14 cellular contexts compared by ENCODE assay signal in the genomic region with DNA sequence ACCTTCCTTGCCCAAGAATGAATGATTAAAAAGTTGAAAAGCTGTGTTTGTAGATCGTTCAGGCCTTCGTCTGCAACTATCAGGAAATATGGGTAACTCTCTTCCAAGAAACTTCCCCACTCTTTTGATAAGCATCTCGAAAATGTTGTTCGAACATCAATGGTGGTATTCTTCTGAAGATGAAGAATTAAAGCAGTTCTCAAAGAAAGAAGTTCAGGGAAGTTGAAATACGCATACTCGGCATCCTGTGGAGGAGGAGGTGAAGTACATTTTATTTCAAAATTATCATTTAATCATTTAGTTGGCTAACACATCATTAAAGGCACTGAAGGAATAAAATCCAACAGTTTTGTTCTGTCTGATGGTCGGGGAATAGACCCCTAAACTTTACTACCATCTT. TPM values are rescaled to one million over a fixed set of nuclear protein-coding genes. Genes with fewer than 3 reads are reported as not detected.
DNase-seq lines count a peak whose midpoint lies in the region; ATAC-seq and TF ChIP-seq lines count a peak whose summit lies in the region.
"Had no signal": no experiment of that assay in that cellular context is flagged by ENCODE, and none has a peak within 500 bp of the region (broad histone marks: within the 10 kb centered on the region; RNA-seq: fewer than 3 reads in every experiment).

No MANE protein-coding gene starts in this region.

- no peak overlapping the region for H3K9ac ChIP-seq in DND-41 (ENCODE audit: low read depth, low read length)
- H3K9ac ChIP-seq: KMS-11 had no signal

- H3K4me2 ChIP-seq in DND-41 (ENCODE audit: insufficient read depth, low read length), result peak overlapping the region; percentile 21; the same call in 1 of the 2 replicates
- H3K4me2 ChIP-seq: KMS-11 had no signal

- no peak overlapping the region for H3K4me3 ChIP-seq in DND-41 (ENCODE audit: low read depth in 1 of 2, low read length in 2 of 2)
- H3K4me3 ChIP-seq in naive thymus-derived CD4-positive, alpha-beta T cell (ENCODE audit: low read length), result no peak overlapping the region

- no peak for ATAC-seq in activated T-cell treated with anti-CD3 and anti-CD28 coated beads, Interleukin-2, amount 50 U/mL, for 72 hours (replicated peaks in 1 of 2)
- ATAC-seq in DND-41 (ENCODE audit: insufficient read depth, low read depth), result peak; percentile 73
- no peak for ATAC-seq in activated CD8-positive, alpha-beta T cell treated with anti-CD3 and anti-CD28 coated beads, Interleukin-2, amount 10 ng/mL, durations not matched to agents 7 days and 5 days
- ATAC-seq in naive thymus-derived CD4-positive, alpha-beta T cell, result no peak

- H3K36me3 ChIP-seq in DND-41 (ENCODE audit: insufficient read depth, low read length), result peaks cover 30% of the 10 kb centered on the region; the same call in 1 of the 2 replicates
- peaks cover 5 to 23% (median 11%) of the 10 kb centered on the region in 3 experiments for H3K36me3 ChIP-seq in naive thymus-derived CD4-positive, alpha-beta T cell (ENCODE audit: control insufficient read depth in 2 of 3, insufficient read depth in 3 of 3, low read length in 3 of 3)
- H3K36me3 ChIP-seq: BE2C had no signal

- no peaks in the 10 kb centered on the region for H3K9me3 ChIP-seq in DND-41 (ENCODE audit: insufficient read depth, low read length, severe bottlenecking)
- no peaks in the 10 kb centered on the region for H3K9me3 ChIP-seq in naive thymus-derived CD4-positive, alpha-beta T cell (ENCODE audit: control insufficient read depth in 2 of 3, low read length in 3 of 3)
- H3K9me3 ChIP-seq: BE2C had no signal

- peaks cover 1 to 6% of the 10 kb centered on the region in 2 donors for H3K36me3 Mint-ChIP-seq in activated T-cell treated with anti-CD3 and anti-CD28 coated beads, Interleukin-2, amount 50 U/mL, for 72 hours (ENCODE audit: insufficient read depth in 2 of 2)
- H3K36me3 Mint-ChIP-seq in activated CD8-positive, alpha-beta T cell treated with anti-CD3 and anti-CD28 coated beads, Interleukin-2, amount 10 ng/mL, durations not matched to agents 7 days and 5 days (ENCODE audit: low read depth), result peaks cover 66% of the 10 kb centered on the region
- peaks cover 7 to 59% (median 44%) of the 10 kb centered on the region in 5 donors for H3K36me3 Mint-ChIP-seq in naive thymus-derived CD4-positive, alpha-beta T cell

- peak overlapping the region; percentile 12 for H3K27ac Mint-ChIP-seq in activated T-cell treated with anti-CD3 and anti-CD28 coated beads, Interleukin-2, amount 50 U/mL, for 72 hours
- peak overlapping the region; percentile 56 for H3K27ac Mint-ChIP-seq in activated CD8-positive, alpha-beta T cell treated with anti-CD3 and anti-CD28 coated beads, Interleukin-2, amount 10 ng/mL, durations not matched to agents 7 days and 5 days
- H3K27ac Mint-ChIP-seq in naive thymus-derived CD4-positive, alpha-beta T cell, result peak overlapping the region; percentile 48 to 84 (median 73)
- H3K27ac Mint-ChIP-seq: H9 had no signal

- no peak for TF ChIP-seq CTCF in DND-41 (IDR thresholded peaks at IDR 0.05; ENCODE audit: borderline replicate concordance, extremely low read depth, low read length, poor library complexity, severe bottlenecking)
- no peak for TF ChIP-seq CTCF in GM13976 (IDR thresholded peaks at IDR 0.05; ENCODE audit: borderline replicate concordance, control extremely low read depth, extremely low read depth, insufficient read depth, missing control alignments)

- no peaks in the 10 kb centered on the region for H3K9me3 Mint-ChIP-seq in activated T-cell treated with anti-CD3 and anti-CD28 coated beads, Interleukin-2, amount 50 U/mL, for 72 hours
- H3K9me3 Mint-ChIP-seq in activated CD8-positive, alpha-beta T cell treated with anti-CD3 and anti-CD28 coated beads, Interleukin-2, amount 10 ng/mL, durations not matched to agents 7 days and 5 days (ENCODE audit: insufficient read depth), result no peaks in the 10 kb centered on the region
- no peaks in the 10 kb centered on the region for H3K9me3 Mint-ChIP-seq in naive thymus-derived CD4-positive, alpha-beta T cell
- H3K9me3 Mint-ChIP-seq: H9 had no signal

- in situ Hi-C loops in GM13976 (cut with MboI; ENCODE audit: low sequenced_read_pairs, unreplicated experiment), result no loop called here

- peaks cover 13% of the 10 kb centered on the region for H3K4me1 Mint-ChIP-seq in activated T-cell treated with anti-CD3 and anti-CD28 coated beads, Interleukin-2, amount 50 U/mL, for 72 hours (ENCODE audit: low read depth)
- peaks cover 38% of the 10 kb centered on the region for H3K4me1 Mint-ChIP-seq in activated CD8-positive, alpha-beta T cell treated with anti-CD3 and anti-CD28 coated beads, Interleukin-2, amount 10 ng/mL, durations not matched to agents 7 days and 5 days (ENCODE audit: low read depth)
- peaks cover 15 to 51% (median 36%) of the 10 kb centered on the region in 7 donors for H3K4me1 Mint-ChIP-seq in naive thymus-derived CD4-positive, alpha-beta T cell
- H3K4me1 Mint-ChIP-seq: H9 had no signal

- POLR2A ChIA-PET in activated CD8-positive, alpha-beta T cell treated with anti-CD3 and anti-CD28 coated beads, Interleukin-2, amount 10 ng/mL, durations not matched to agents 7 days and 5 days (lab: Charles Lee), result no interaction called here
- POLR2A ChIA-PET in naive thymus-derived CD4-positive, alpha-beta T cell (lab: Charles Lee), result interaction anchor here (1.2 kb wide), 1 partner anchor 11 kb away, joined by 5 read pairs; no protein-coding TSS in a partner anchor

- no peaks in the 10 kb centered on the region for H3K27me3 Mint-ChIP-seq in activated T-cell treated with anti-CD3 and anti-CD28 coated beads, Interleukin-2, amount 50 U/mL, for 72 hours (ENCODE audit: low read depth)
- H3K27me3 Mint-ChIP-seq in activated CD8-positive, alpha-beta T cell treated with anti-CD3 and anti-CD28 coated beads, Interleukin-2, amount 10 ng/mL, durations not matched to agents 7 days and 5 days (ENCODE audit: low read depth), result no peaks in the 10 kb centered on the region
- no peaks in the 10 kb centered on the region for H3K27me3 Mint-ChIP-seq in naive thymus-derived CD4-positive, alpha-beta T cell

- H3K27me3 ChIP-seq in DND-41 (ENCODE audit: insufficient read depth, low read length, poor library complexity), result no peaks in the 10 kb centered on the region
- no peaks in the 10 kb centered on the region for H3K27me3 ChIP-seq in naive thymus-derived CD4-positive, alpha-beta T cell (ENCODE audit: control insufficient read depth in 2 of 2, insufficient read depth in 2 of 2, low read length in 2 of 2)
- H3K27me3 ChIP-seq: BE2C had no signal

- H3K4me3 Mint-ChIP-seq in activated T-cell treated with anti-CD3 and anti-CD28 coated beads, Interleukin-2, amount 50 U/mL, for 72 hours, result peak overlapping the region; percentile 23 to 56
- peak overlapping the region; percentile 30 for H3K4me3 Mint-ChIP-seq in activated CD8-positive, alpha-beta T cell treated with anti-CD3 and anti-CD28 coated beads, Interleukin-2, amount 10 ng/mL, durations not matched to agents 7 days and 5 days
- H3K4me3 Mint-ChIP-seq in naive thymus-derived CD4-positive, alpha-beta T cell, result peak overlapping the region in 8 of 10 donors; percentile 6 to 80 (median 44)
- H3K4me3 Mint-ChIP-seq: H9 had no signal

- H3K79me2 ChIP-seq in DND-41 (ENCODE audit: insufficient read depth, low read length), result no peaks in the 10 kb centered on the region

- intact Hi-C loops in naive thymus-derived CD4-positive, alpha-beta T cell (cut with micrococcal nuclease), result loop anchor here (1.0 to 5.0 kb wide), 2 partner anchors 11 to 526 kb away; no protein-coding TSS in a partner anchor

- H4K20me1 ChIP-seq in DND-41 (ENCODE audit: insufficient read depth, low read length), result no peaks in the 10 kb centered on the region

- CTCF ChIA-PET in activated CD8-positive, alpha-beta T cell treated with anti-CD3 and anti-CD28 coated beads, Interleukin-2, amount 10 ng/mL, durations not matched to agents 7 days and 5 days (lab: Charles Lee), result interaction anchor here (0.8 to 3.1 kb wide), 2 partner anchors 12 to 55 kb away, joined by 3 to 10 read pairs; a partner anchor contains a TSS
- CTCF ChIA-PET in naive thymus-derived CD4-positive, alpha-beta T cell (lab: Charles Lee), result no interaction called here

- H3K27ac ChIP-seq in DND-41 (ENCODE audit: low read length), result no peak overlapping the region
- peak overlapping the region; percentile 38 for H3K27ac ChIP-seq in naive thymus-derived CD4-positive, alpha-beta T cell (ENCODE audit: low read depth, low read length)
- H3K27ac ChIP-seq: KMS-11 had no signal

- no peak for DNase-seq in activated T-cell treated with anti-CD3 and anti-CD28 coated beads, Interleukin-2, amount 50 U/mL, for 72 hours
- no peak for DNase-seq in activated T-cell treated with anti-CD3 and anti-CD28 coated beads for 4 hours
- DNase-seq in DND-41, result no peak
- no peak for DNase-seq in activated CD8-positive, alpha-beta T cell treated with anti-CD3 and anti-CD28 coated beads, Interleukin-2, amount 10 ng/mL, durations not matched to agents 7 days and 5 days
- peak in 1 of 9 donors; percentile 9 for DNase-seq in naive thymus-derived CD4-positive, alpha-beta T cell
- DNase-seq in COLO668 (lab: John Stamatoyannopoulos, UW; ENCODE audit: unreplicated experiment), result no peak
- no peak for DNase-seq in GM13976 (ENCODE audit: low spot score)
- DNase-seq: BE2C, DMS153, H9, NCI-H1105, NCI-H187, NCI-H446 had no signal

- H3K4me1 ChIP-seq in DND-41 (ENCODE audit: insufficient read depth, low read length), result peaks cover 16% of the 10 kb centered on the region
- peaks cover 0 to 7% of the 10 kb centered on the region in 2 donors for H3K4me1 ChIP-seq in naive thymus-derived CD4-positive, alpha-beta T cell (ENCODE audit: control insufficient read depth in 2 of 2, insufficient read depth in 2 of 2, low read length in 2 of 2)

- no peak overlapping the region; the same call in 1 of the 2 replicates for H2AFZ ChIP-seq in DND-41 (ENCODE audit: low read depth, low read length)

RNA-seq across cellular contexts. Expression of a gene that starts 12.1 kb away (rescaled TPM):
- 10 to 100 TPM; 14.3 to 38.4 TPM for total RNA-seq in activated T-cell treated with anti-CD3 and anti-CD28 coated beads, Interleukin-2, amount 50 U/mL, for 72 hours
- 100 to 1,000 TPM; 111 to 115 TPM for total RNA-seq in activated CD8-positive, alpha-beta T cell treated with anti-CD3 and anti-CD28 coated beads, Interleukin-2, amount 10 ng/mL, durations not matched to agents 7 days and 5 days
- 100 to 1,000 TPM in 1 of 5 experiments, 10 to 100 TPM in 4; 15.8 to 121 (median 29.0) TPM for total RNA-seq in naive thymus-derived CD4-positive, alpha-beta T cell
- polyA plus RNA-seq in naive thymus-derived CD4-positive, alpha-beta T cell, result 10 to 100 TPM; 19.0 to 35.6 TPM

Comparison
In these comparisons a context has a peak if more than half of its experiments do, and no peak if none do; other contexts are left out.
1. H3K27ac Mint-ChIP-seq: peak in every context shown above with its lines; median percentile 73 in naive thymus-derived CD4-positive, alpha-beta T cell; 56 in activated CD8-positive, alpha-beta T cell treated with anti-CD3 and anti-CD28 coated beads, Interleukin-2, amount 10 ng/mL, durations not matched to agents 7 days and 5 days; 12 in activated T-cell treated with anti-CD3 and anti-CD28 coated beads, Interleukin-2, amount 50 U/mL, for 72 hours.